In genomic region chr12:118357327-118358007, GRCh38 we compare ENCODE assay signal across 8 cellular contexts. TPM values are rescaled to one million over a fixed set of nuclear protein-coding genes. Genes with fewer than 3 reads are reported as not detected.
A peak's percentile ranks its signal among the peaks of the same experiment; 100 is the strongest.
DNase-seq lines count a peak whose midpoint lies in the region; ATAC-seq, FAIRE-seq and TF ChIP-seq lines count a peak whose summit lies in the region.

No MANE protein-coding gene starts in this region.

- TF ChIP-seq CTCF in Loucy (conservative IDR thresholded peaks at IDR 0.05; ENCODE audit: low read length): peak; percentile 93
- TF ChIP-seq CTCF in pancreas (IDR thresholded peaks at IDR 0.05): no peak

- ATAC-seq in GM21447 (IDR thresholded peaks at IDR 0.05; ENCODE audit: unreplicated experiment) (peak; percentile 56), pancreas (peak in 3 of 4 donors; percentile 62 to 74 (median 72))

- 29 to 30% methylated on average over 6 of the region's 6 CpGs for WGBS in pancreas, 2 donors

- H3K4me1 Mint-ChIP-seq in activated CD4-positive, alpha-beta T cell treated with anti-CD3 and anti-CD28 coated beads, Interleukin-2, amount 10 ng/mL, durations not matched to agents 7 days and 5 days: peaks cover 45% of the 10 kb centered on the region

- peak; percentile 5 for FAIRE-seq in pancreas (lab: Jason Lieb, UNC)

- no peaks in the 10 kb centered on the region for H3K27me3 Mint-ChIP-seq in activated CD4-positive, alpha-beta T cell treated with anti-CD3 and anti-CD28 coated beads, Interleukin-2, amount 10 ng/mL, durations not matched to agents 7 days and 5 days

- intact Hi-C loops in pancreas (cut with DNase I): no loop called here

- no peaks in the 10 kb centered on the region for H3K9me2 ChIP-seq in Loucy (replicated peaks; ENCODE audit: low read depth, low read length)

- 0 out of 2 replicates have a peak, but pooled peaks cover 2% of the 10 kb centered on the region for H3F3A ChIP-seq in Loucy (ENCODE audit: low read depth)

- H3K36me3 ChIP-seq in Loucy (ENCODE audit: insufficient read depth, low read length) (no peaks in the 10 kb centered on the region), pancreas (no peaks in the 10 kb centered on the region)

- CTCF ChIA-PET in activated CD4-positive, alpha-beta T cell treated with anti-CD3 and anti-CD28 coated beads, Interleukin-2, amount 10 ng/mL, durations not matched to agents 7 days and 5 days (lab: Charles Lee): interaction anchor here (0.8 to 6.1 kb wide), 5 partner anchors 11 to 141 kb away, joined by 3 to 59 read pairs (median 5); partner anchors contain the start of genes SUDS3 and TAOK3

- H3K79me2 ChIP-seq in Loucy (ENCODE audit: insufficient read depth, low read length): peaks cover 97% of the 10 kb centered on the region

- H3K27me3 ChIP-seq in Loucy (ENCODE audit: insufficient read depth, low read length, poor library complexity, severe bottlenecking) (no peaks in the 10 kb centered on the region), pancreas (no peaks in the 10 kb centered on the region)

- H3K9me3 ChIP-seq in Loucy (ENCODE audit: insufficient read depth, low read depth, low read length) (no peaks in the 10 kb centered on the region; the same call in 1 of the 2 replicates), pancreas (no peaks in the 10 kb centered on the region)

- H3K4me1 ChIP-seq in Loucy (ENCODE audit: insufficient read depth, low read length, poor library complexity, severe bottlenecking) (peaks cover 54% of the 10 kb centered on the region), pancreas (peaks cover 0 to 29% (median 18%) of the 10 kb centered on the region in 3 donors)

- H3K4me2 ChIP-seq in Loucy (ENCODE audit: low read depth, low read length, poor library complexity, severe bottlenecking): peak overlapping the region; percentile 93

- POLR2A ChIA-PET in activated CD4-positive, alpha-beta T cell treated with anti-CD3 and anti-CD28 coated beads, Interleukin-2, amount 10 ng/mL, durations not matched to agents 7 days and 5 days (lab: Charles Lee): interaction anchor here (0.6 to 1.5 kb wide), 2 partner anchors 19 to 1935 kb away, joined by 4 read pairs; partner anchors contain the start of genes RNU4-1 and SUDS3

- H4K20me1 ChIP-seq in Loucy (ENCODE audit: insufficient read depth, low read length, poor library complexity, severe bottlenecking): peaks cover 41% of the 10 kb centered on the region

- DNase-seq in EH (ENCODE audit: low read depth) (peak; percentile 75), fibroblast of gingiva (ENCODE audit: low read depth) (peak; percentile 54), pancreas (peak in 1 of 6 donors; percentile 26), NCI-H2107 (lab: John Stamatoyannopoulos, UW) (no peak), NCI-H1436 treated with DMSO at 0.1 percent for 48 hours (lab: John Stamatoyannopoulos, UW) (no peak)
- peak; percentile 54 for DNase-seq in activated CD4-positive, alpha-beta T cell treated with anti-CD3 and anti-CD28 coated beads, Interleukin-2, amount 10 ng/mL, durations not matched to agents 7 days and 5 days

- peak overlapping the region; percentile 91 for H3K27ac Mint-ChIP-seq in activated CD4-positive, alpha-beta T cell treated with anti-CD3 and anti-CD28 coated beads, Interleukin-2, amount 10 ng/mL, durations not matched to agents 7 days and 5 days

- H3K4me3 ChIP-seq in Loucy (ENCODE audit: low read length, poor library complexity, severe bottlenecking) (peak overlapping the region; percentile 83), pancreas (no peak overlapping the region)

- peak overlapping the region; percentile 83 for H3K9ac ChIP-seq in Loucy (ENCODE audit: low read depth, low read length, poor library complexity, severe bottlenecking)

- H3K9me3 Mint-ChIP-seq in activated CD4-positive, alpha-beta T cell treated with anti-CD3 and anti-CD28 coated beads, Interleukin-2, amount 10 ng/mL, durations not matched to agents 7 days and 5 days: peaks cover 8% of the 10 kb centered on the region

- peak overlapping the region in 2 of 4 donors; percentile 43 to 61 for H3K27ac ChIP-seq in pancreas

- H3K4me3 Mint-ChIP-seq in activated CD4-positive, alpha-beta T cell treated with anti-CD3 and anti-CD28 coated beads, Interleukin-2, amount 10 ng/mL, durations not matched to agents 7 days and 5 days: peak overlapping the region; percentile 94

- H2AFZ ChIP-seq in Loucy (ENCODE audit: low read length): no peak overlapping the region

- H3K36me3 Mint-ChIP-seq in activated CD4-positive, alpha-beta T cell treated with anti-CD3 and anti-CD28 coated beads, Interleukin-2, amount 10 ng/mL, durations not matched to agents 7 days and 5 days (ENCODE audit: low read depth): peaks cover 24% of the 10 kb centered on the region

RNA-seq across cellular contexts. Expression of gene TAOK3, which starts 15.2 kb away (rescaled TPM):
- 10 to 100 TPM; 52.5 to 63.3 TPM for total RNA-seq in activated CD4-positive, alpha-beta T cell treated with anti-CD3 and anti-CD28 coated beads, Interleukin-2, amount 10 ng/mL, durations not matched to agents 7 days and 5 days
- 10 to 100 TPM in 4 of 6 donors, 1 to 10 TPM in 2; 8.9 to 21.0 (median 12.5) TPM for total RNA-seq in pancreas
- polyA plus RNA-seq in pancreas: 10 to 100 TPM in 1 of 2 donors, 1 to 10 TPM in 1; 7.9 to 11.1 TPM

RNA-seq across cellular contexts. Expression of gene SUDS3, which starts 18.9 kb away (rescaled TPM):
- total RNA-seq in activated CD4-positive, alpha-beta T cell treated with anti-CD3 and anti-CD28 coated beads, Interleukin-2, amount 10 ng/mL, durations not matched to agents 7 days and 5 days: 10 to 100 TPM; 23.8 to 25.4 TPM
- 10 to 100 TPM; 12.5 to 26.8 (median 15.4) TPM for total RNA-seq in pancreas
- 10 to 100 TPM; 10.6 to 14.8 TPM for polyA plus RNA-seq in pancreas

Comparison
In these comparisons a context has a peak if more than half of its experiments do, and no peak if none do; other contexts are left out.
1. DNase-seq: peak in EH (single experiment), activated CD4-positive, alpha-beta T cell treated with anti-CD3 and anti-CD28 coated beads, Interleukin-2, amount 10 ng/mL, durations not matched to agents 7 days and 5 days (single experiment) and fibroblast of gingiva (single experiment); none in NCI-H2107 (single experiment) and NCI-H1436 treated with DMSO at 0.1 percent for 48 hours (single experiment).